ENCODE assay signal across 8 cellular contexts in the genomic region with DNA sequence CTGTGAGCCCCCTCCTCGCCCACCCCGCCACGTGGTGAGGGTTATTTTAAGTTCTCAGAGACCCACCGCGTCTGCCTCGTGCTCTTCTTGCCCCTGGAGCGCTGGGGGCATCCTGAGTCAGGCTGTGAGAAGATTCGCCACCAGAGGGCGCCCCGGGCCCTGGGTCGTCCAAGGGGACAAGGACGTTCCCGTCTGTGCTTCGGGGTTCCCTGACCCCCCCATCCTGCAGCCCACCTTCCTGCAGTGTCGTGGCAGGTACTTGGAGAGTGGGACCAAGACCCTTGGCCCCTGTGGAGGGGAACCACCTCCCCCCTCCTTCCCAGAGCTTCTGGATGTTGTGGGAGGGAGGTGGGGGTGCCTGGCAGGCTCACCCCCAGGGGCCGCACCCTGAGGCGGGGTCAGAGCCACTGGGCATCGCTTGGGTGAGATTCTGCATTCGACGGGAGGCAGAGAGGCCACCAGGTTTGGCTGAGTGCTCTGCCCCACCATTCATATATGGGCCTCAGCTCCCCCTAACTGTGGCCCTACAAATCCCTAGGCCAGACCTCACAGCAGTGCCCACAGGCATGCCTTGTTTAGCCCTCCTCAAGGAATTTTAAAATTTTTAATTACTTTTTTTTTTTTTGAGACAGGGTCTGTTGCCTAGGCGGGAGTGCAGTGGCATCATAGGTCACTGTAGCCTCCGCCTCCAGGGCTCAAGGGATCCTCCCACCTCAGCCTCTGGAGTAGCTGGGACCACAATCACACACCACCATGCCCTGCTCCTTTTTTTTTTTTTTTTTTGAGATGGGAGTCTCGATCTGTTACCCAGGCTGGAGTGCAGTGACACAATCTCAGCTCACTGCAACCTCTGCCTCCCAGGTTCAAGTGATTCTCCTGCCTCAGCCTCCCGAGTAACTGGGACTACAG. TPM values are rescaled to one million over a fixed set of nuclear protein-coding genes. Genes with fewer than 3 reads are reported as not detected.
DNase-seq lines count a peak whose midpoint lies in the region; ATAC-seq, FAIRE-seq and TF ChIP-seq lines count a peak whose summit lies in the region.

No MANE protein-coding gene starts in this region.

- H3K4me3 ChIP-seq in DND-41 (ENCODE audit: low read depth in 1 of 2, low read length in 2 of 2) = peak overlapping the region in 1 of 2 experiments; percentile 4; a peak in 1 of 4 replicates
- no peak overlapping the region for H3K4me3 ChIP-seq in SJCRH30

- H3K36me3 ChIP-seq in DND-41 (ENCODE audit: insufficient read depth, low read length) (peaks cover 24% of the 10 kb centered on the region), SJCRH30 (0 out of 2 replicates have a peak, but pooled peaks cover 3% of the 10 kb centered on the region)

- no peak for FAIRE-seq in frontal cortex (lab: Jason Lieb, UNC)
- no peak for FAIRE-seq in urothelium cell line (lab: Jason Lieb, UNC)

- no peaks in the 10 kb centered on the region for H3K9me3 ChIP-seq in DND-41 (ENCODE audit: insufficient read depth, low read length, severe bottlenecking)
- H3K9me3 ChIP-seq in SJCRH30 (replicated peaks) = no peaks in the 10 kb centered on the region

- peak overlapping the region; percentile 53 for H3K4me2 ChIP-seq in DND-41 (ENCODE audit: insufficient read depth, low read length)

- H3K4me1 ChIP-seq in DND-41 (ENCODE audit: insufficient read depth, low read length) (peaks cover 7% of the 10 kb centered on the region), SJCRH30 (peaks cover 11% of the 10 kb centered on the region; the same call in 1 of the 2 replicates)

- peak overlapping the region; percentile 36 for H3K9ac ChIP-seq in DND-41 (ENCODE audit: low read depth, low read length)

- no peaks in the 10 kb centered on the region for H3K27me3 ChIP-seq in DND-41 (ENCODE audit: insufficient read depth, low read length, poor library complexity)
- no peaks in the 10 kb centered on the region for H3K27me3 ChIP-seq in SJCRH30

- DNase-seq in DND-41 (peak; percentile 86), SJCRH30 (peak; percentile 62 to 75), frontal cortex (ENCODE audit: low spot score in 2 of 2) (peak; percentile 76 to 85), posterior cingulate gyrus (peak in 8 of 10 donors; percentile 70 to 95 (median 78)), urothelium cell line (ENCODE audit: low spot score) (peak; percentile 75)
- peak; percentile 83 for DNase-seq in activated T-helper 9 cell treated with anti-CD3 and anti-CD28 coated beads, Interleukin-2, amount 50 U/mL, for 16 hours (ENCODE audit: low read depth)

- peak; percentile 87 for ATAC-seq in DND-41 (ENCODE audit: insufficient read depth, low read depth)
- peak; percentile 65 for ATAC-seq in HG02885 (IDR thresholded peaks at IDR 0.05; ENCODE audit: poor library complexity, unreplicated experiment)
- ATAC-seq in HG03521 (IDR thresholded peaks at IDR 0.05; ENCODE audit: unreplicated experiment) = no peak

- H3K27ac ChIP-seq in DND-41 (ENCODE audit: low read length) (peak overlapping the region; percentile 33), SJCRH30 (no peak overlapping the region)

- intact Hi-C loops in posterior cingulate gyrus (cut with DNase I) = loop anchor here (5.0 kb wide), 1 partner anchor 36 kb away; no protein-coding TSS in a partner anchor

- H3K79me2 ChIP-seq in DND-41 (ENCODE audit: insufficient read depth, low read length) = no peaks in the 10 kb centered on the region; the same call in 1 of the 2 replicates

- H4K20me1 ChIP-seq in DND-41 (ENCODE audit: insufficient read depth, low read length) = no peaks in the 10 kb centered on the region

- peak; percentile 97 for TF ChIP-seq CTCF in DND-41 (IDR thresholded peaks at IDR 0.05; ENCODE audit: borderline replicate concordance, extremely low read depth, low read length, poor library complexity, severe bottlenecking)

- peak overlapping the region; percentile 60 for H2AFZ ChIP-seq in DND-41 (ENCODE audit: low read depth, low read length)

RNA-seq across cellular contexts. Expression of a gene that starts 17.0 kb away (rescaled TPM):
- total RNA-seq in SJCRH30 (2014; rRNA removed; shearing (Covaris generic)) = 2.8 and 5.2 TPM in 2 replicates
- 13.0 TPM for total RNA-seq in frontal cortex

RNA-seq across cellular contexts. Expression of a gene that starts 27.4 kb away (rescaled TPM):
- total RNA-seq in SJCRH30 (2014; rRNA removed; shearing (Covaris generic)) = 3.2 and 3.8 TPM in 2 replicates
- total RNA-seq in frontal cortex = 2.4 TPM
